ENCODE assay signal across 1 cellular context in the genomic region with DNA sequence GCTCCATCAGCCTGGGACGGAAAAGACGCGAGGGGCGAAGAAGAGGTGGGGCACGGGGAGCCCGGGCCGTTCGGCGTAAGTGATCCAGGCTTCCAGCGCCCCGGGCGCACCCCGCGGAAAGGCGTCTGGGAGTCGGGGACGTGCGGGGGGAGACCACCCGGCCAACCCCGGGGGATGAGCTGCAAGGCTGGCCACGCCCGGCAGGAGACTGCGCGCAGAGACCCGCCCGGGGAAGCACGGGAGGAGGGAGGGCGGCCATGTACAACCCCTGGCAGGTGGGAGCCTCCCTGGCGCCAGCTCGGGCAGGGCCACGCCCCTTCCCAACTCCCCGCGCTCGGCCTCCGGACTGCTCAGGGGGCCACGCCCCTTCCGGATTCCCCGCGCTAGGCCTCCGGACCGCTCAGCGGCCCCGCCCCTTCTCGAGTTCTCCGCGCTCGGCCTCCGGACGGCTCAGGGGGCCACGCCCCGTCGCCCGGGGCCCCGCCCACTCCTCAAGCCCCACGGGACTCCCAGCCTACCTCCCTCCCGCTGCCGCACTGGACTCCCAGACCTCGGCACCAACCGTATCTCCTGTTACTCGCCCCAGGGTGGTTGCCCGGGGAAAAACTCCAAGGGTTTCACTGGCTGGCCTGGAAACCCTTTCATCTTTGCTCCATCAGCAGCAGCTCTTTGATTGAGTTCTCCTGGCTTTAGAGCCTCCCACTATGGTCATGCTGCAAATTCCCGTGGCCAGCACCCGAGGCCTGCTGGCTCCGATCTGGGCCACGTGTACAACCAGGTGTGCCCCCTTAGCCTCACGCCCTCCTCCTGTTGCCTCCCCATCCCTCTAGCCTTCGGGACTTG.
A peak's percentile ranks its signal among the peaks of the same experiment; 100 is the strongest.
TF ChIP-seq lines count a peak whose summit lies in the region.

No MANE protein-coding gene starts in this region.

TF ChIP-seq in H1, 55 proteins besides CTCF, POLR2A, EP300 and RAD21:
- peak; percentile 36; the same call in 1 of the 2 replicates for TF ChIP-seq TEAD4 (IDR thresholded peaks at IDR 0.05; ENCODE audit: low read depth, low read length)
- TF ChIP-seq, protein P1, sequence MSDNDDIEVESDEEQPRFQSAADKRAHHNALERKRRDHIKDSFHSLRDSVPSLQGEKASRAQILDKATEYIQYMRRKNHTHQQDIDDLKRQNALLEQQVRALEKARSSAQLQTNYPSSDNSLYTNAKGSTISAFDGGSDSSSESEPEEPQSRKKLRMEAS (IDR thresholded peaks at IDR 0.05) = peak; percentile 63; the same call in 1 of the 2 replicates
- peak; percentile 74 for TF ChIP-seq PHF8 (conservative IDR thresholded peaks at IDR 0.05; ENCODE audit: low read depth, low read length)
- no peak for TF ChIP-seq SAP30 (IDR thresholded peaks at IDR 0.05; ENCODE audit: insufficient read depth, insufficient replicate concordance, low read length)
- 0 out of 2 replicates have a peak, but pooled peaks have one; percentile 17 for TF ChIP-seq SRF (IDR thresholded peaks at IDR 0.05; ENCODE audit: low read depth, low read length)
- TF ChIP-seq NRF1 (IDR thresholded peaks at IDR 0.05; ENCODE audit: low read depth, low read length) = no peak
- peak; percentile 37 for TF ChIP-seq ASH2L (IDR thresholded peaks at IDR 0.05; ENCODE audit: low read length)
- TF ChIP-seq CBX8 (IDR thresholded peaks at IDR 0.05; ENCODE audit: borderline replicate concordance, low read depth, low read length) = no peak
- no peak for TF ChIP-seq BACH1 (IDR thresholded peaks at IDR 0.05; ENCODE audit: low read length)
- no peak for TF ChIP-seq ATF2 (IDR thresholded peaks at IDR 0.05; ENCODE audit: low read length)
- TF ChIP-seq RBBP5 (IDR thresholded peaks at IDR 0.05; ENCODE audit: borderline replicate concordance, low read depth, low read length) = peak; percentile 77; the same call in 1 of the 2 replicates
- no peak for TF ChIP-seq EZH2 (IDR thresholded peaks at IDR 0.05; ENCODE audit: low read depth, low read length, severe bottlenecking)
- TF ChIP-seq KDM1A (IDR thresholded peaks at IDR 0.05; ENCODE audit: borderline replicate concordance, low read length) = no peak
- TF ChIP-seq EGR1 (IDR thresholded peaks at IDR 0.05; ENCODE audit: borderline replicate concordance, low read depth, low read length) = no peak
- TF ChIP-seq TCF12 (IDR thresholded peaks at IDR 0.05; ENCODE audit: low read depth, low read length) = no peak
- no peak for TF ChIP-seq SP2 (IDR thresholded peaks at IDR 0.05; ENCODE audit: low read length)
- TF ChIP-seq SIX5 (IDR thresholded peaks at IDR 0.05; ENCODE audit: low read depth, low read length) = no peak
- no peak for TF ChIP-seq KDM4A (IDR thresholded peaks at IDR 0.05; ENCODE audit: low read depth, low read length, severe bottlenecking)
- TF ChIP-seq RFX5 (IDR thresholded peaks at IDR 0.05; ENCODE audit: borderline replicate concordance, low read depth, low read length) = no peak
- TF ChIP-seq GABPA (IDR thresholded peaks at IDR 0.05; ENCODE audit: borderline replicate concordance, insufficient read depth, low read length) = no peak
- TF ChIP-seq, protein P2, sequence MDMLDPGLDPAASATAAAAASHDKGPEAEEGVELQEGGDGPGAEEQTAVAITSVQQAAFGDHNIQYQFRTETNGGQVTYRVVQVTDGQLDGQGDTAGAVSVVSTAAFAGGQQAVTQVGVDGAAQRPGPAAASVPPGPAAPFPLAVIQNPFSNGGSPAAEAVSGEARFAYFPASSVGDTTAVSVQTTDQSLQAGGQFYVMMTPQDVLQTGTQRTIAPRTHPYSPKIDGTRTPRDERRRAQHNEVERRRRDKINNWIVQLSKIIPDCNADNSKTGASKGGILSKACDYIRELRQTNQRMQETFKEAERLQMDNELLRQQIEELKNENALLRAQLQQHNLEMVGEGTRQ (IDR thresholded peaks at IDR 0.05; ENCODE audit: low read length) = no peak
- TF ChIP-seq YY1 (IDR thresholded peaks at IDR 0.05; ENCODE audit: low read depth, low read length) = peak; percentile 76; the same call in 1 of the 2 replicates
- TF ChIP-seq TBP (IDR thresholded peaks at IDR 0.05; ENCODE audit: low read depth, low read length) = no peak
- TF ChIP-seq CEBPB (IDR thresholded peaks at IDR 0.05; ENCODE audit: low read depth, low read length) = no peak
- peak; percentile 18 for TF ChIP-seq TAF7 (optimal IDR thresholded peaks at IDR 0.05; ENCODE audit: borderline replicate concordance, low read depth, low read length)
- no peak for TF ChIP-seq BRCA1 (IDR thresholded peaks at IDR 0.05; ENCODE audit: low read depth, low read length)
- TF ChIP-seq TAF1 (IDR thresholded peaks at IDR 0.05; ENCODE audit: low read depth, low read length) = peak; percentile 70
- TF ChIP-seq, protein P3, sequence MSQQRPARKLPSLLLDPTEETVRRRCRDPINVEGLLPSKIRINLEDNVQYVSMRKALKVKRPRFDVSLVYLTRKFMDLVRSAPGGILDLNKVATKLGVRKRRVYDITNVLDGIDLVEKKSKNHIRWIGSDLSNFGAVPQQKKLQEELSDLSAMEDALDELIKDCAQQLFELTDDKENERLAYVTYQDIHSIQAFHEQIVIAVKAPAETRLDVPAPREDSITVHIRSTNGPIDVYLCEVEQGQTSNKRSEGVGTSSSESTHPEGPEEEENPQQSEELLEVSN (IDR thresholded peaks at IDR 0.05) = no peak; the same call in none of the 2 replicates
- 0 out of 4 replicates have a peak, but pooled peaks of 1 of the 2 experiments have one; percentile 22 for TF ChIP-seq SIN3A (conservative IDR thresholded peaks at IDR 0.05 in 1 of 2, IDR thresholded peaks at IDR 0.05 in 1 of 2; ENCODE audit: low read depth in 1 of 2, low read length in 2 of 2)
- no peak for TF ChIP-seq BCL11A (IDR thresholded peaks at IDR 0.05; ENCODE audit: low read depth in 2 of 2, low read length in 2 of 2)
- TF ChIP-seq RNF2 (IDR thresholded peaks at IDR 0.05; ENCODE audit: borderline replicate concordance, low read depth, low read length, missing control alignments, poor library complexity, severe bottlenecking) = no peak
- TF ChIP-seq SIRT6 (IDR thresholded peaks at IDR 0.05; ENCODE audit: low read length) = no peak
- no peak for TF ChIP-seq CHD7 (IDR thresholded peaks at IDR 0.05; ENCODE audit: insufficient replicate concordance, low read length)
- TF ChIP-seq KDM5A (IDR thresholded peaks at IDR 0.05; ENCODE audit: low read length) = no peak
- no peak for TF ChIP-seq POU5F1 (IDR thresholded peaks at IDR 0.05; ENCODE audit: low read depth, low read length)
- TF ChIP-seq JUND (IDR thresholded peaks at IDR 0.05; ENCODE audit: low read length) = no peak
- TF ChIP-seq MAFK (IDR thresholded peaks at IDR 0.05; ENCODE audit: low read depth, low read length) = no peak
- TF ChIP-seq SUZ12 (IDR thresholded peaks at IDR 0.05; ENCODE audit: low read length) = no peak
- TF ChIP-seq CTBP2 (IDR thresholded peaks at IDR 0.05; ENCODE audit: borderline replicate concordance, insufficient read depth, insufficient read length, low read length) = no peak
- no peak for TF ChIP-seq NANOG (IDR thresholded peaks at IDR 0.05; ENCODE audit: insufficient read depth, low read depth, low read length, poor library complexity, severe bottlenecking)
- TF ChIP-seq JUN (IDR thresholded peaks at IDR 0.05; ENCODE audit: low read depth, low read length) = no peak
- 0 out of 4 replicates have a peak, but pooled peaks of 1 of the 2 experiments have one; percentile 22 for TF ChIP-seq HDAC2 (IDR thresholded peaks at IDR 0.05; ENCODE audit: borderline replicate concordance in 1 of 2, low read depth in 2 of 2, low read length in 2 of 2)
- TF ChIP-seq GTF2F1 (IDR thresholded peaks at IDR 0.05; ENCODE audit: borderline replicate concordance, low read depth, low read length) = no peak
- TF ChIP-seq HDAC6 (IDR thresholded peaks at IDR 0.05; ENCODE audit: low read depth, low read length) = no peak
- TF ChIP-seq CREB1 (IDR thresholded peaks at IDR 0.05) = no peak
- peak; percentile 65 for TF ChIP-seq POLR2AphosphoS5 (IDR thresholded peaks at IDR 0.05; ENCODE audit: low read depth, low read length)
- no peak for TF ChIP-seq RXRA (IDR thresholded peaks at IDR 0.05; ENCODE audit: insufficient read depth, low read depth, low read length)
- peak; percentile 64; the same call in 1 of the 2 replicates for TF ChIP-seq SP1 (IDR thresholded peaks at IDR 0.05; ENCODE audit: low read depth, low read length)
- TF ChIP-seq ATF3 (IDR thresholded peaks at IDR 0.05; ENCODE audit: insufficient read depth, low read depth, low read length) = no peak
- TF ChIP-seq CHD1 (IDR thresholded peaks at IDR 0.05; ENCODE audit: low read depth, low read length) = no peak
- TF ChIP-seq CBX5 (IDR thresholded peaks at IDR 0.05; ENCODE audit: low read depth, low read length) = no peak
- TF ChIP-seq CHD2 (IDR thresholded peaks at IDR 0.05; ENCODE audit: low read length) = no peak
- peak; percentile 80; the same call in 1 of the 2 replicates for TF ChIP-seq SP4 (IDR thresholded peaks at IDR 0.05; ENCODE audit: low read length)
- no peak for TF ChIP-seq ZNF274 (IDR thresholded peaks at IDR 0.05; ENCODE audit: borderline replicate concordance, extremely low read depth, low read length)
- TF ChIP-seq FOSL1 (IDR thresholded peaks at IDR 0.05; ENCODE audit: insufficient read depth, low read depth, low read length) = no peak
